In genomic region chr20:25269057-25269832, GRCh38 we compare ENCODE assay signal across 20 cellular contexts. TPM values are rescaled to one million over a fixed set of nuclear protein-coding genes. Genes with fewer than 3 reads are reported as not detected.
A peak's percentile ranks its signal among the peaks of the same experiment; 100 is the strongest.
DNase-seq lines count a peak whose midpoint lies in the region; ATAC-seq and TF ChIP-seq lines count a peak whose summit lies in the region.
"Had no signal": no experiment of that assay in that cellular context is flagged by ENCODE, and none has a peak within 500 bp of the region (broad histone marks: within the 10 kb centered on the region; RNA-seq: fewer than 3 reads in every experiment).

No MANE protein-coding gene starts in this region.

- H3K27me3 ChIP-seq in WERI-Rb-1 (ENCODE audit: insufficient read depth, low read depth, severe bottlenecking): no peaks in the 10 kb centered on the region
- H3K27me3 ChIP-seq in stomach: no peaks in the 10 kb centered on the region
- H3K27me3 ChIP-seq: dorsolateral prefrontal cortex had no signal

- TF ChIP-seq CTCF in WERI-Rb-1 (IDR thresholded peaks at IDR 0.05; ENCODE audit: low read depth, low read length) (no peak), stomach (IDR thresholded peaks at IDR 0.05) (no peak)

- peak; percentile 2 for DNase-seq in activated CD4-positive, alpha-beta T cell treated with anti-CD3 and anti-CD28 coated beads for 36 hours
- DNase-seq in activated CD4-positive, alpha-beta T cell treated with anti-CD3 and anti-CD28 coated beads for 4 hours: no peak
- DNase-seq in WERI-Rb-1 (peak; percentile 3), left lobe of liver (ENCODE audit: low spot score) (peak; percentile 37), stomach (peak; percentile 21)
- DNase-seq in activated CD4-positive, alpha-beta memory T cell treated with anti-CD3 and anti-CD28 coated beads, Interleukin-2, amount 10 ng/mL, durations not matched to agents 7 days and 5 days: no peak
- DNase-seq: activated CD8-positive, alpha-beta T cell treated with anti-CD3 and anti-CD28 coated beads, Interleukin-2, amount 10 ng/mL, durations not matched to agents 7 days and 5 days; activated T-cell treated with anti-CD3 and anti-CD28 coated beads, Interleukin-2, amount 50 U/mL, for 4 hours; anterior cingulate cortex; caudate nucleus; NCI-H524; stimulated activated CD4-positive, alpha-beta T cell treated with anti-CD3 and anti-CD28 coated beads, Interleukin-4, amount 100 ng/mL, for 4 hours had no signal

- no peaks in the 10 kb centered on the region for H3K27me3 Mint-ChIP-seq in activated CD4-positive, alpha-beta T cell treated with anti-CD3 and anti-CD28 coated beads for 36 hours
- no peaks in the 10 kb centered on the region for H3K27me3 Mint-ChIP-seq in activated CD4-positive, alpha-beta memory T cell treated with anti-CD3 and anti-CD28 coated beads, Interleukin-2, amount 10 ng/mL, durations not matched to agents 7 days and 5 days
- H3K27me3 Mint-ChIP-seq: activated naive CD4-positive, alpha-beta T cell treated with anti-CD3 and anti-CD28 coated beads, Interleukin-2, amount 50 U/mL, for 24 hours; B cell; stimulated activated naive CD8-positive, alpha-beta T cell treated with anti-CD3 and anti-CD28 coated beads, Interleukin-15, amount 100 ng/mL, for 72 hours had no signal

- no peak for TF ChIP-seq POLR2A in stomach (IDR thresholded peaks at IDR 0.05)

- WGBS in stomach, 5 donors: 84 to 89% (median 85%) methylated on average over 11 of the region's 11 CpGs

- H3K9me3 ChIP-seq in WERI-Rb-1 (ENCODE audit: severe bottlenecking) (no peaks in the 10 kb centered on the region), stomach (no peaks in the 10 kb centered on the region)

- peaks cover 3% of the 10 kb centered on the region for H3K4me1 Mint-ChIP-seq in activated CD4-positive, alpha-beta T cell treated with anti-CD3 and anti-CD28 coated beads for 36 hours
- H3K4me1 Mint-ChIP-seq in activated CD4-positive, alpha-beta memory T cell treated with anti-CD3 and anti-CD28 coated beads, Interleukin-2, amount 10 ng/mL, durations not matched to agents 7 days and 5 days: no peaks in the 10 kb centered on the region

- H3K4me1 ChIP-seq in stomach: no peaks in the 10 kb centered on the region

- CTCF ChIA-PET in activated CD4-positive, alpha-beta T cell treated with anti-CD3 and anti-CD28 coated beads for 36 hours (lab: Charles Lee): interaction anchor here (0.6 to 1.7 kb wide), 3 partner anchors 15 to 319 kb away, joined by 3 to 4 read pairs (median 3); no protein-coding TSS in a partner anchor
- CTCF ChIA-PET in activated CD4-positive, alpha-beta memory T cell treated with anti-CD3 and anti-CD28 coated beads, Interleukin-2, amount 10 ng/mL, durations not matched to agents 7 days and 5 days (lab: Charles Lee): interaction anchor here (0.5 kb wide), 1 partner anchor 101 kb away, joined by 3 read pairs; no protein-coding TSS in a partner anchor

- H3K4me3 ChIP-seq in WERI-Rb-1 (ENCODE audit: low read depth, low read length) (no peak overlapping the region), stomach (no peak overlapping the region)
- H3K4me3 ChIP-seq: dorsolateral prefrontal cortex, SK-N-MC had no signal

- ATAC-seq in activated CD4-positive, alpha-beta T cell treated with anti-CD3 and anti-CD28 coated beads for 36 hours: no peak
- ATAC-seq in left lobe of liver (no peak), HG03159 (IDR thresholded peaks at IDR 0.05; ENCODE audit: unreplicated experiment) (no peak), GM21528 (IDR thresholded peaks at IDR 0.05; ENCODE audit: low FRiP score, unreplicated experiment) (no peak)
- ATAC-seq: activated CD8-positive, alpha-beta T cell treated with anti-CD3 and anti-CD28 coated beads, Interleukin-2, amount 10 ng/mL, durations not matched to agents 7 days and 5 days; activated T-cell treated with anti-CD3 and anti-CD28 coated beads, Interleukin-2, amount 50 U/mL, for 4 hours; HCT116; stimulated activated naive CD8-positive, alpha-beta T cell treated with anti-CD3 and anti-CD28 coated beads, Interleukin-15, amount 100 ng/mL, for 72 hours had no signal

- peaks cover 73% of the 10 kb centered on the region for H3K36me3 ChIP-seq in WERI-Rb-1
- H3K36me3 ChIP-seq in stomach: peaks cover 23 to 55% (median 53%) of the 10 kb centered on the region in 4 donors

- H3K36me3 Mint-ChIP-seq in activated CD4-positive, alpha-beta T cell treated with anti-CD3 and anti-CD28 coated beads for 36 hours (ENCODE audit: low read depth): peaks cover 26% of the 10 kb centered on the region
- peaks cover 14% of the 10 kb centered on the region for H3K36me3 Mint-ChIP-seq in activated CD4-positive, alpha-beta memory T cell treated with anti-CD3 and anti-CD28 coated beads, Interleukin-2, amount 10 ng/mL, durations not matched to agents 7 days and 5 days (ENCODE audit: low read depth)

- TF ChIP-seq EP300 in stomach (IDR thresholded peaks at IDR 0.05): no peak

- intact Hi-C loops in activated CD4-positive, alpha-beta T cell treated with anti-CD3 and anti-CD28 coated beads for 36 hours (cut with DNase I, micrococcal nuclease): no loop called here
- intact Hi-C loops in stomach (cut with DNase I; ENCODE audit: low total_unique reads): no loop called here

- H3K9me3 Mint-ChIP-seq in activated CD4-positive, alpha-beta T cell treated with anti-CD3 and anti-CD28 coated beads for 36 hours (ENCODE audit: low read depth): no peaks in the 10 kb centered on the region
- no peaks in the 10 kb centered on the region for H3K9me3 Mint-ChIP-seq in activated CD4-positive, alpha-beta memory T cell treated with anti-CD3 and anti-CD28 coated beads, Interleukin-2, amount 10 ng/mL, durations not matched to agents 7 days and 5 days
- H3K9me3 Mint-ChIP-seq: activated naive CD4-positive, alpha-beta T cell treated with anti-CD3 and anti-CD28 coated beads, Interleukin-2, amount 50 U/mL, for 24 hours; activated T-cell treated with anti-CD3 and anti-CD28 coated beads, Interleukin-2, amount 50 U/mL, for 4 hours had no signal

- H3K27ac Mint-ChIP-seq in activated CD4-positive, alpha-beta T cell treated with anti-CD3 and anti-CD28 coated beads for 36 hours: no peak overlapping the region
- no peak overlapping the region for H3K27ac Mint-ChIP-seq in activated CD4-positive, alpha-beta memory T cell treated with anti-CD3 and anti-CD28 coated beads, Interleukin-2, amount 10 ng/mL, durations not matched to agents 7 days and 5 days
- H3K27ac Mint-ChIP-seq: activated CD8-positive, alpha-beta T cell treated with anti-CD3 and anti-CD28 coated beads, Interleukin-2, amount 10 ng/mL, durations not matched to agents 7 days and 5 days; activated naive CD4-positive, alpha-beta T cell treated with anti-CD3 and anti-CD28 coated beads, Interleukin-2, amount 50 U/mL, for 24 hours; B cell had no signal

- no peak overlapping the region for H3K4me3 Mint-ChIP-seq in activated CD4-positive, alpha-beta T cell treated with anti-CD3 and anti-CD28 coated beads for 36 hours
- no peak overlapping the region for H3K4me3 Mint-ChIP-seq in activated CD4-positive, alpha-beta memory T cell treated with anti-CD3 and anti-CD28 coated beads, Interleukin-2, amount 10 ng/mL, durations not matched to agents 7 days and 5 days
- H3K4me3 Mint-ChIP-seq: activated CD8-positive, alpha-beta T cell treated with anti-CD3 and anti-CD28 coated beads, Interleukin-2, amount 10 ng/mL, durations not matched to agents 7 days and 5 days; activated naive CD4-positive, alpha-beta T cell treated with anti-CD3 and anti-CD28 coated beads, Interleukin-2, amount 50 U/mL, for 24 hours; activated T-cell treated with anti-CD3 and anti-CD28 coated beads, Interleukin-2, amount 50 U/mL, for 4 hours; B cell; stimulated activated naive CD8-positive, alpha-beta T cell treated with anti-CD3 and anti-CD28 coated beads, Interleukin-15, amount 100 ng/mL, for 72 hours had no signal

- POLR2A ChIA-PET in activated CD4-positive, alpha-beta T cell treated with anti-CD3 and anti-CD28 coated beads for 36 hours (lab: Charles Lee): no interaction called here
- POLR2A ChIA-PET in activated CD4-positive, alpha-beta memory T cell treated with anti-CD3 and anti-CD28 coated beads, Interleukin-2, amount 10 ng/mL, durations not matched to agents 7 days and 5 days (lab: Charles Lee): no interaction called here

- H3K27ac ChIP-seq in WERI-Rb-1 (no peak overlapping the region), stomach (no peak overlapping the region)
- H3K27ac ChIP-seq: SK-N-MC had no signal

RNA-seq across cellular contexts. Expression of gene PYGB, which starts 21.4 kb away (rescaled TPM):
- 10 to 100 TPM; 18.0 to 21.1 TPM for total RNA-seq in activated CD4-positive, alpha-beta T cell treated with anti-CD3 and anti-CD28 coated beads for 36 hours
- total RNA-seq in left lobe of liver (10.3 TPM), stomach (100 to 1,000 TPM in 2 of 5 donors, 10 to 100 TPM in 3; 34.4 to 116 (median 78.8) TPM)
- polyA plus RNA-seq in stomach: 10 to 100 TPM; 23.1 to 34.0 (median 28.8) TPM
- total RNA-seq in activated CD4-positive, alpha-beta memory T cell treated with anti-CD3 and anti-CD28 coated beads, Interleukin-2, amount 10 ng/mL, durations not matched to agents 7 days and 5 days: 10 to 100 TPM; 28.4 to 29.8 TPM

Comparison
In these comparisons a context has a peak if more than half of its experiments do, and no peak if none do; other contexts are left out.
1. DNase-seq: peak in activated CD4-positive, alpha-beta T cell treated with anti-CD3 and anti-CD28 coated beads for 36 hours (single experiment), WERI-Rb-1 (single experiment), left lobe of liver (single experiment) and stomach (single experiment); none in activated CD4-positive, alpha-beta T cell treated with anti-CD3 and anti-CD28 coated beads for 4 hours (0 of 2) and activated CD4-positive, alpha-beta memory T cell treated with anti-CD3 and anti-CD28 coated beads, Interleukin-2, amount 10 ng/mL, durations not matched to agents 7 days and 5 days (single experiment).